In genomic region chr11:117019871-117020270, GRCh38 we compare ENCODE assay signal across 1 cellular context.
A peak's percentile ranks its signal among the peaks of the same experiment; 100 is the strongest.
TF ChIP-seq lines count a peak whose summit lies in the region.

No MANE protein-coding gene starts in this region.

TF ChIP-seq in HepG2, 621 proteins besides CTCF, POLR2A, EP300 and RAD21 (continued from another document):
- TF ChIP-seq ARID5B (CRISPR knock-in tag; IDR thresholded peaks at IDR 0.05) (0 out of 2 replicates have a peak, but pooled peaks have one; percentile 23), BCL6 (CRISPR knock-in tag; IDR thresholded peaks at IDR 0.05) (0 out of 2 replicates have a peak, but pooled peaks have one; percentile 9), TCF7 (IDR thresholded peaks at IDR 0.05; ENCODE audit: low read depth) (peak; percentile 34; the same call in 1 of the 2 replicates), NR2F6 (IDR thresholded peaks at IDR 0.05) (0 out of 2 replicates have a peak, but pooled peaks have one; percentile 40), NR2F6 (CRISPR knock-in tag; IDR thresholded peaks at IDR 0.05) (no peak), SOX13 (IDR thresholded peaks at IDR 0.05) (no peak), SOX13 (CRISPR knock-in tag; conservative IDR thresholded peaks at IDR 0.05 in 1 of 2, IDR thresholded peaks at IDR 0.05 in 1 of 2) (0 out of 4 replicates have a peak, but pooled peaks of 1 of the 2 experiments have one; percentile 3), SOX6 (IDR thresholded peaks at IDR 0.05) (no peak), SOX6 (CRISPR knock-in tag; IDR thresholded peaks at IDR 0.05) (peak; percentile 30), FOSL2 (CRISPR knock-in tag; IDR thresholded peaks at IDR 0.05) (no peak), ZNF557 (CRISPR knock-in tag; IDR thresholded peaks at IDR 0.05) (no peak), GATAD2A (CRISPR knock-in tag; IDR thresholded peaks at IDR 0.05) (peak; percentile 36; the same call in 1 of the 2 replicates)
- TF ChIP-seq, protein P1, sequence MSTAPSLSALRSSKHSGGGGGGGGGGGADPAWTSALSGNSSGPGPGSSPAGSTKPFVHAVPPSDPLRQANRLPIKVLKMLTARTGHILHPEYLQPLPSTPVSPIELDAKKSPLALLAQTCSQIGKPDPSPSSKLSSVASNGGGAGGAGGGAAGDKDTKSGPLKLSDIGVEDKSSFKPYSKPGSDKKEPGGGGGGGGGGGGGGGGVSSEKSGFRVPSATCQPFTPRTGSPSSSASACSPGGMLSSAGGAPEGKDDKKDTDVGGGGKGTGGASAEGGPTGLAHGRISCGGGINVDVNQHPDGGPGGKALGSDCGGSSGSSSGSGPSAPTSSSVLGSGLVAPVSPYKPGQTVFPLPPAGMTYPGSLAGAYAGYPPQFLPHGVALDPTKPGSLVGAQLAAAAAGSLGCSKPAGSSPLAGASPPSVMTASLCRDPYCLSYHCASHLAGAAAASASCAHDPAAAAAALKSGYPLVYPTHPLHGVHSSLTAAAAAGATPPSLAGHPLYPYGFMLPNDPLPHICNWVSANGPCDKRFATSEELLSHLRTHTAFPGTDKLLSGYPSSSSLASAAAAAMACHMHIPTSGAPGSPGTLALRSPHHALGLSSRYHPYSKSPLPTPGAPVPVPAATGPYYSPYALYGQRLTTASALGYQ (CRISPR knock-in tag; IDR thresholded peaks at IDR 0.05) = no peak
- TF ChIP-seq, protein P2, sequence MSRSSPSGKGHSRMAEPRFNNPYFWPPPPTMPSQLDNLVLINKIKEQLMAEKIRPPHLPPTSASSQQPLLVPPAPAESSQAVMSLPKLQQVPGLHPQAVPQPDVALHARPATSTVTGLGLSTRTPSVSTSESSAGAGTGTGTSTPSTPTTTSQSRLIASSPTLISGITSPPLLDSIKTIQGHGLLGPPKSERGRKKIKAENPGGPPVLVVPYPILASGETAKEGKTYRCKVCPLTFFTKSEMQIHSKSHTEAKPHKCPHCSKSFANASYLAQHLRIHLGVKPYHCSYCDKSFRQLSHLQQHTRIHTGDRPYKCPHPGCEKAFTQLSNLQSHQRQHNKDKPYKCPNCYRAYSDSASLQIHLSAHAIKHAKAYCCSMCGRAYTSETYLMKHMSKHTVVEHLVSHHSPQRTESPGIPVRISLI (CRISPR knock-in tag; IDR thresholded peaks at IDR 0.05; ENCODE audit: borderline replicate concordance) = peak; percentile 27; the same call in 1 of the 2 replicates
